Comparison of ENCODE assay signal across 9 cellular contexts in the genomic region with DNA sequence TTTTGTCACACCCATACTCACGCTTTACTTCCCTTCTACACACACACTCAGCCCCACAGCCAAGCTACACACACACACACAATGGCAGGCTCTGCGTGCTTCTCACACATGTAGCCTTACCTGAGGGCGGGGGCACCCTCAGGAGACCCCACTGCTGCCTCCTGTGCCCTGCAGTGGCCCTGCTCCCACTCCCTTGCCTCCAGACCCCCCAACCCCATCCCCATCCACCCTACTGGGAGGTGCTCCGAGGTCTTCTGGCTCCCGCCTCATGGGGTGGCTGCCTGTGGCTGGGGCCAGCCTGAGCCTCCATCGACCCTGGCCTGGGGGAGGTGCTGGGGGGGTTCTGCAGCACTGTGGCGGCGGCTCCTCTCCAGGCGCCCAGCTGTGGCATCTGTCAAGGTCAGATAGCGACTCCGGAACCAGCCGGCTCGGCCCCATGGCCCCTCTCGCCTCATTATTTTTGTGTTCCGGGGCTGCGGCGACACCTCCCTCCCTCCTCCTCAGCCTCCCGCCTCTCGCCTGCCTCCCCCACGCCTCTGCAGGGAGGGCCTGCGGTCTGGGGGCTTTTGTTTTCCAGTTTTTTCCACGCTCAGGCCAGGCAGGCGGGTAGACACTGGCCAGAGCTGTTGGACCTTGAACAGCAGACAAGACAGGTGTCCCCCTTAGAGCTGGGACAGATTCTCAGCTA. TPM values are rescaled to one million over a fixed set of nuclear protein-coding genes. Genes with fewer than 3 reads are reported as not detected.
A peak's percentile ranks its signal among the peaks of the same experiment; 100 is the strongest.
DNase-seq lines count a peak whose midpoint lies in the region; ATAC-seq lines count a peak whose summit lies in the region.
"Had no signal": no experiment of that assay in that cellular context is flagged by ENCODE, and none has a peak within 500 bp of the region (broad histone marks: within the 10 kb centered on the region; RNA-seq: fewer than 3 reads in every experiment).

No MANE protein-coding gene starts in this region.

- peak overlapping the region; percentile 97 for H3K27ac ChIP-seq in temporal lobe (ENCODE audit: low read depth, low read length)
- no peak overlapping the region for H3K27ac ChIP-seq in effector memory CD4-positive, alpha-beta T cell (ENCODE audit: insufficient read depth, low read length, poor library complexity, severe bottlenecking)

- H3K27me3 Mint-ChIP-seq in activated naive CD4-positive, alpha-beta T cell treated with anti-CD3 and anti-CD28 coated beads, Interleukin-2, amount 10 ng/mL, durations not matched to agents 7 days and 5 days: peaks cover 49% of the 10 kb centered on the region

- intact Hi-C loops in left colon (cut with DNase I, micrococcal nuclease): no loop called here

- DNase-seq in activated naive CD4-positive, alpha-beta T cell treated with anti-CD3 and anti-CD28 coated beads, Interleukin-2, amount 10 ng/mL, durations not matched to agents 7 days and 5 days: peak; percentile 41
- no peak for DNase-seq in activated naive CD4-positive, alpha-beta T cell treated with anti-CD3 and anti-CD28 coated beads, Interleukin-2, amount 50 U/mL, for 16 hours
- peak; percentile 40 for DNase-seq in activated T-cell treated with anti-CD3 and anti-CD28 coated beads, Interleukin-2, amount 50 U/mL, for 1 hour
- peak in 1 of 2 donors; percentile 54 for DNase-seq in left colon
- DNase-seq in SW480 (ENCODE audit: low spot score): no peak
- no peak for DNase-seq in effector memory CD4-positive, alpha-beta T cell

- peaks cover 40% of the 10 kb centered on the region for H3K4me1 Mint-ChIP-seq in activated naive CD4-positive, alpha-beta T cell treated with anti-CD3 and anti-CD28 coated beads, Interleukin-2, amount 10 ng/mL, durations not matched to agents 7 days and 5 days

- H3K27me3 ChIP-seq in effector memory CD4-positive, alpha-beta T cell (replicated peaks; ENCODE audit: control insufficient read depth, insufficient read depth, low read length, poor library complexity, severe bottlenecking): no peaks in the 10 kb centered on the region

- H3K36me3 Mint-ChIP-seq in activated naive CD4-positive, alpha-beta T cell treated with anti-CD3 and anti-CD28 coated beads, Interleukin-2, amount 10 ng/mL, durations not matched to agents 7 days and 5 days: no peaks in the 10 kb centered on the region
- H3K36me3 Mint-ChIP-seq: activated naive CD4-positive, alpha-beta T cell treated with anti-CD3 and anti-CD28 coated beads, Interleukin-2, amount 50 U/mL, for 72 hours had no signal

- no peaks in the 10 kb centered on the region for H3K9me3 Mint-ChIP-seq in activated naive CD4-positive, alpha-beta T cell treated with anti-CD3 and anti-CD28 coated beads, Interleukin-2, amount 10 ng/mL, durations not matched to agents 7 days and 5 days
- H3K9me3 Mint-ChIP-seq: activated naive CD4-positive, alpha-beta T cell treated with anti-CD3 and anti-CD28 coated beads, Interleukin-2, amount 50 U/mL, for 72 hours had no signal

- H3K36me3 ChIP-seq in effector memory CD4-positive, alpha-beta T cell (ENCODE audit: control insufficient read depth, insufficient read depth, low read length): no peaks in the 10 kb centered on the region

- H3K27ac Mint-ChIP-seq in activated naive CD4-positive, alpha-beta T cell treated with anti-CD3 and anti-CD28 coated beads, Interleukin-2, amount 10 ng/mL, durations not matched to agents 7 days and 5 days: peak overlapping the region; percentile 76

- H3K9me3 ChIP-seq in effector memory CD4-positive, alpha-beta T cell (ENCODE audit: control insufficient read depth, low read length): no peaks in the 10 kb centered on the region

- no peak overlapping the region for H3K4me3 ChIP-seq in effector memory CD4-positive, alpha-beta T cell (ENCODE audit: insufficient read depth, low read depth, low read length, poor library complexity, severe bottlenecking)

- peaks cover 23% of the 10 kb centered on the region for H3K4me1 ChIP-seq in effector memory CD4-positive, alpha-beta T cell (ENCODE audit: control insufficient read depth, insufficient read depth, low read length, poor library complexity, severe bottlenecking)

- H3K4me3 Mint-ChIP-seq in activated naive CD4-positive, alpha-beta T cell treated with anti-CD3 and anti-CD28 coated beads, Interleukin-2, amount 10 ng/mL, durations not matched to agents 7 days and 5 days: peak overlapping the region; percentile 67

- ATAC-seq in HG03196 (IDR thresholded peaks at IDR 0.05; ENCODE audit: unreplicated experiment) (peak; percentile 18), left colon (peak; percentile 13)

- CTCF ChIA-PET in activated naive CD4-positive, alpha-beta T cell treated with anti-CD3 and anti-CD28 coated beads, Interleukin-2, amount 10 ng/mL, durations not matched to agents 7 days and 5 days (lab: Charles Lee): interaction anchor here (0.7 to 4.1 kb wide), 4 partner anchors 16 to 96 kb away, joined by 3 to 31 read pairs (median 4); no protein-coding TSS in a partner anchor

RNA-seq across cellular contexts. Expression of gene CXXC5, which starts 21.7 kb away (rescaled TPM):
- 10 to 100 TPM; 28.2 to 30.2 TPM for total RNA-seq in left colon
- 33.4 TPM for total RNA-seq in temporal lobe

Comparison
In these comparisons a context has a peak if more than half of its experiments do, and no peak if none do; other contexts are left out.
1. DNase-seq: peak in activated naive CD4-positive, alpha-beta T cell treated with anti-CD3 and anti-CD28 coated beads, Interleukin-2, amount 10 ng/mL, durations not matched to agents 7 days and 5 days (single experiment) and activated T-cell treated with anti-CD3 and anti-CD28 coated beads, Interleukin-2, amount 50 U/mL, for 1 hour (single experiment); none in activated naive CD4-positive, alpha-beta T cell treated with anti-CD3 and anti-CD28 coated beads, Interleukin-2, amount 50 U/mL, for 16 hours (single experiment), SW480 (single experiment) and effector memory CD4-positive, alpha-beta T cell (0 of 3).